ENCODE assay signal across 8 cellular contexts in genomic region chr5:32172186-32172901, GRCh38. TPM values are rescaled to one million over a fixed set of nuclear protein-coding genes. Genes with fewer than 3 reads are reported as not detected.
DNase-seq lines count a peak whose midpoint lies in the region; TF ChIP-seq lines count a peak whose summit lies in the region.
"Not testable (repeated sequence)": the region's sequence is repeated elsewhere in the genome, so short reads cannot be mapped to it uniquely, and the experiment has no call there.

No MANE protein-coding gene starts in this region.

- H3K9me2 ChIP-seq in neural cell (ENCODE audit: insufficient read depth, low read length), result not testable (repeated sequence)

- H3K9me3 Mint-ChIP-seq in CD4-positive, alpha-beta memory T cell; stimulated activated naive CD8-positive, alpha-beta T cell treated with anti-CD3 and anti-CD28 coated beads, Interleukin-15, Interleukin-2, amounts not matched to agents 100 ng/mL and 50 ng/mL, for 24 hours: not testable (repeated sequence)

- peak in 4 of 5 donors; percentile 9 to 38 (median 20) for DNase-seq in CD4-positive, alpha-beta memory T cell
- not testable (repeated sequence) for DNase-seq in Jurkat, Clone E6-1 (ENCODE audit: low read depth, low spot score)
- peak; percentile 30 for DNase-seq in RPMI8226
- peak; percentile 41 to 54 for DNase-seq in activated T-cell treated with anti-CD3 and anti-CD28 coated beads, Interleukin-2, amount 50 U/mL, for 48 hours

- H3K4me2 ChIP-seq in neural cell (ENCODE audit: low read length), result peak overlapping the region; percentile 87

- H3K36me3 Mint-ChIP-seq in CD4-positive, alpha-beta memory T cell, result peaks cover 29 to 51% of the 10 kb centered on the region in 2 donors
- H3K36me3 Mint-ChIP-seq in stimulated activated naive CD8-positive, alpha-beta T cell treated with anti-CD3 and anti-CD28 coated beads, Interleukin-15, Interleukin-2, amounts not matched to agents 100 ng/mL and 50 ng/mL, for 24 hours (ENCODE audit: low read depth), result peaks cover 51% of the 10 kb centered on the region

- not testable (repeated sequence) for H4K20me1 ChIP-seq in neural cell (ENCODE audit: insufficient read depth)

- H3K27me3 ChIP-seq in CD4-positive, alpha-beta memory T cell (ENCODE audit: insufficient read depth, low read length); duodenal mucosa (ENCODE audit: control insufficient read depth in 1 of 2, insufficient read depth in 2 of 2, low read length in 2 of 2); iPS-18a (ENCODE audit: control insufficient read depth, insufficient read depth, low read length); neural cell (ENCODE audit: insufficient read depth, low read depth, low read length): not testable (repeated sequence)

- H3K27ac Mint-ChIP-seq in CD4-positive, alpha-beta memory T cell, result peak overlapping the region; percentile 93 to 99 (median 99)
- H3K27ac Mint-ChIP-seq in stimulated activated naive CD8-positive, alpha-beta T cell treated with anti-CD3 and anti-CD28 coated beads, Interleukin-15, Interleukin-2, amounts not matched to agents 100 ng/mL and 50 ng/mL, for 24 hours, result peak overlapping the region; percentile 97

- CTCF ChIA-PET in CD4-positive, alpha-beta memory T cell (lab: Charles Lee; ENCODE audit: partially characterized antibody), result interaction anchor here (1.2 kb wide), 1 partner anchor 96 kb away, joined by 3 read pairs; no protein-coding TSS in a partner anchor

- H3K9me3 ChIP-seq in CD4-positive, alpha-beta memory T cell (ENCODE audit: control insufficient read depth in 1 of 2, low read length in 2 of 2); duodenal mucosa (ENCODE audit: control insufficient read depth in 1 of 2, low read length in 2 of 2); iPS-18a (ENCODE audit: control insufficient read depth, low read depth, low read length); neural cell (ENCODE audit: low read length): not testable (repeated sequence)

- POLR2A ChIA-PET in CD4-positive, alpha-beta memory T cell (lab: Charles Lee; ENCODE audit: partially characterized antibody), result interaction anchor here (1.1 to 3.9 kb wide), 5 partner anchors 9 to 640 kb away, joined by 4 to 19 read pairs (median 12); partner anchors contain the start of genes C5orf22, DROSHA and MTMR12

- H3F3A ChIP-seq in neural cell (ENCODE audit: insufficient read depth, low read length, poor library complexity, severe bottlenecking), result not testable (repeated sequence)

- peaks cover 60% of the 10 kb centered on the region for H3K79me2 ChIP-seq in neural cell (replicated peaks; ENCODE audit: insufficient read depth, low read length)

- peak overlapping the region; percentile 94 to 99 (median 98) for H3K4me3 Mint-ChIP-seq in CD4-positive, alpha-beta memory T cell
- H3K4me3 Mint-ChIP-seq in stimulated activated naive CD8-positive, alpha-beta T cell treated with anti-CD3 and anti-CD28 coated beads, Interleukin-15, Interleukin-2, amounts not matched to agents 100 ng/mL and 50 ng/mL, for 24 hours, result peak overlapping the region; percentile 99

- not testable (repeated sequence) for TF ChIP-seq EP300 in neural cell (conservative IDR thresholded peaks at IDR 0.05; ENCODE audit: poor library complexity, severe bottlenecking)

- H3K27ac ChIP-seq in CD4-positive, alpha-beta memory T cell (ENCODE audit: low read depth, low read length), result peak overlapping the region; percentile 98
- H3K27ac ChIP-seq in duodenal mucosa (ENCODE audit: low read depth, low read length), result peak overlapping the region; percentile 27
- H3K27ac ChIP-seq in iPS-18a (ENCODE audit: low read length), result peak overlapping the region; percentile 77
- not testable (repeated sequence) for H3K27ac ChIP-seq in neural cell (ENCODE audit: low read length)

- peaks cover 32 to 59% (median 43%) of the 10 kb centered on the region in 4 donors for H3K4me1 Mint-ChIP-seq in CD4-positive, alpha-beta memory T cell
- H3K4me1 Mint-ChIP-seq in stimulated activated naive CD8-positive, alpha-beta T cell treated with anti-CD3 and anti-CD28 coated beads, Interleukin-15, Interleukin-2, amounts not matched to agents 100 ng/mL and 50 ng/mL, for 24 hours (ENCODE audit: low read depth), result peaks cover 52% of the 10 kb centered on the region

- TF ChIP-seq CTCF in neural cell (IDR thresholded peaks at IDR 0.05; ENCODE audit: poor library complexity, severe bottlenecking), result not testable (repeated sequence)

- H3K4me1 ChIP-seq in CD4-positive, alpha-beta memory T cell (ENCODE audit: insufficient read depth, low read length), result peaks cover 49% of the 10 kb centered on the region
- H3K4me1 ChIP-seq in duodenal mucosa (ENCODE audit: control insufficient read depth in 1 of 2, insufficient read depth in 2 of 2, low read length in 2 of 2), result peaks cover 10 to 16% of the 10 kb centered on the region in 2 donors
- not testable (repeated sequence) for H3K4me1 ChIP-seq in iPS-18a (ENCODE audit: control insufficient read depth, low read depth, low read length)

- peak overlapping the region; percentile 62 to 69 for H3K4me3 ChIP-seq in CD4-positive, alpha-beta memory T cell (ENCODE audit: low read length in 2 of 2)
- peak overlapping the region; percentile 84 for H3K4me3 ChIP-seq in Jurkat, Clone E6-1 (ENCODE audit: low read length)
- peak overlapping the region; percentile 76 to 93 for H3K4me3 ChIP-seq in duodenal mucosa (ENCODE audit: low read depth in 1 of 2, low read length in 2 of 2)
- H3K4me3 ChIP-seq in iPS-18a (ENCODE audit: low read length), result peak overlapping the region; percentile 98
- H3K4me3 ChIP-seq in neural cell (ENCODE audit: low read length), result peak overlapping the region; percentile 78

- not testable (repeated sequence) for H3K27me3 Mint-ChIP-seq in CD4-positive, alpha-beta memory T cell; stimulated activated naive CD8-positive, alpha-beta T cell treated with anti-CD3 and anti-CD28 coated beads, Interleukin-15, Interleukin-2, amounts not matched to agents 100 ng/mL and 50 ng/mL, for 24 hours

- H3K9ac ChIP-seq in duodenal mucosa (ENCODE audit: low read depth in 1 of 2, low read length in 2 of 2) (peak overlapping the region; percentile 79 to 95), iPS-18a (ENCODE audit: low read length) (peak overlapping the region; percentile 93), neural cell (ENCODE audit: low read length) (peak overlapping the region; percentile 99)

- not testable (repeated sequence) for H3K36me3 ChIP-seq in CD4-positive, alpha-beta memory T cell (ENCODE audit: insufficient read depth, low read length); neural cell (ENCODE audit: insufficient read depth, low read length)
- peaks cover 0 to 29% of the 10 kb centered on the region in 2 donors for H3K36me3 ChIP-seq in duodenal mucosa (ENCODE audit: control insufficient read depth in 1 of 2, insufficient read depth in 2 of 2, low read length in 2 of 2)
- H3K36me3 ChIP-seq in iPS-18a (ENCODE audit: control insufficient read depth, low read depth, low read length), result peaks cover 34% of the 10 kb centered on the region

- H2AFZ ChIP-seq in neural cell (ENCODE audit: low read depth, low read length), result not testable (repeated sequence)

- intact Hi-C loops in CD4-positive, alpha-beta memory T cell (cut with micrococcal nuclease), result loop anchor here (1.0 to 5.0 kb wide), 4 partner anchors 8 to 640 kb away; partner anchors contain the start of genes C5orf22 and DROSHA

- TF ChIP-seq RAD21 in neural cell (conservative IDR thresholded peaks at IDR 0.05), result not testable (repeated sequence)

TF ChIP-seq in neural cell, 6 proteins besides CTCF, POLR2A, EP300 and RAD21:
- TF ChIP-seq MXI1 (conservative IDR thresholded peaks at IDR 0.05; ENCODE audit: poor library complexity, severe bottlenecking), result peak; percentile 38

RNA-seq across cellular contexts. Expression of gene GOLPH3, which starts 1.8 kb away (rescaled TPM):
- 10 to 100 TPM; 67.4 to 74.5 TPM for total RNA-seq in CD4-positive, alpha-beta memory T cell
- polyA plus RNA-seq in CD4-positive, alpha-beta memory T cell, result 100 to 1,000 TPM in 1 of 2 donors, 10 to 100 TPM in 1; 98.0 to 107 TPM
- polyA plus RNA-seq in Jurkat, Clone E6-1 (2012; ENCODE audit: insufficient read depth, insufficient read length), result 36.4 TPM
- polyA plus RNA-seq in neural cell, result 62.9 and 75.8 TPM in 2 replicates
- 91.9 and 100 TPM in 2 replicates for polyA minus RNA-seq in neural cell
